8 cellular contexts compared by ENCODE assay signal in genomic region chr6:33983109-33983475, GRCh38.
DNase-seq lines count a peak whose midpoint lies in the region; ATAC-seq and TF ChIP-seq lines count a peak whose summit lies in the region.

No MANE protein-coding gene starts in this region.

- H3K27me3 ChIP-seq in prostate gland (replicated peaks; ENCODE audit: insufficient read depth) (no peaks in the 10 kb centered on the region), ovary (no peaks in the 10 kb centered on the region)

- TF ChIP-seq POLR2A in prostate gland (IDR thresholded peaks at IDR 0.05) (no peak), ovary (IDR thresholded peaks at IDR 0.05) (no peak)

- no peak for TF ChIP-seq EP300 in ovary (IDR thresholded peaks at IDR 0.05)

- H3K27ac ChIP-seq in epithelial cell of prostate (no peak overlapping the region), prostate gland (peak overlapping the region; percentile 53 to 66), ovary (no peak overlapping the region)

- intact Hi-C loops in prostate gland (cut with DNase I) = no loop called here
- intact Hi-C loops in ovary (cut with DNase I) = no loop called here

- DNase-seq in ELR (ENCODE audit: low read depth) (peak; percentile 40), NCI-H460 (ENCODE audit: extremely low read depth, low read depth) (peak; percentile 82), epithelial cell of prostate (ENCODE audit: low read depth, low spot score) (peak; percentile 22), prostate gland (ENCODE audit: low spot score) (peak; percentile 75), NCI-H82 (lab: John Stamatoyannopoulos, UW) (no peak), ovary (no peak)

- H3K36me3 ChIP-seq in prostate gland (no peaks in the 10 kb centered on the region), ovary (no peaks in the 10 kb centered on the region)

- TF ChIP-seq CTCF in prostate gland (IDR thresholded peaks at IDR 0.05) = peak in 3 of 4 experiments; percentile 34 to 59 (median 35)
- TF ChIP-seq CTCF in ovary (IDR thresholded peaks at IDR 0.05) = no peak

- H3K9me3 ChIP-seq in prostate gland (no peaks in the 10 kb centered on the region), ovary (no peaks in the 10 kb centered on the region)

- no peak for ATAC-seq in GM18861 (IDR thresholded peaks at IDR 0.05; ENCODE audit: unreplicated experiment)
- no peak for ATAC-seq in GM21360 (IDR thresholded peaks at IDR 0.05; ENCODE audit: unreplicated experiment)

- WGBS in prostate gland = 7% methylated on average over 10 of the region's 10 CpGs
- 19 to 30% (median 27%) methylated on average over 10 of the region's 10 CpGs for WGBS in ovary, 3 donors

- H3K4me1 ChIP-seq in prostate gland (replicated peaks) = peaks cover 4% of the 10 kb centered on the region
- no peaks in the 10 kb centered on the region for H3K4me1 ChIP-seq in ovary (ENCODE audit: insufficient read depth)

- no peak overlapping the region for H3K4me3 ChIP-seq in prostate gland
- no peak overlapping the region for H3K4me3 ChIP-seq in ovary

Comparison
In these comparisons a context has a peak if more than half of its experiments do, and no peak if none do; other contexts are left out.
1. DNase-seq: peak in ELR (single experiment), NCI-H460 (single experiment), epithelial cell of prostate (single experiment) and prostate gland (single experiment); none in NCI-H82 (single experiment) and ovary (0 of 5).
2. H3K27ac ChIP-seq: peak in prostate gland (2 of 2); none in epithelial cell of prostate (single experiment) and ovary (0 of 2).
3. CTCF ChIP-seq: peak in prostate gland (3 of 4); none in ovary (0 of 3).